In the genomic region with DNA sequence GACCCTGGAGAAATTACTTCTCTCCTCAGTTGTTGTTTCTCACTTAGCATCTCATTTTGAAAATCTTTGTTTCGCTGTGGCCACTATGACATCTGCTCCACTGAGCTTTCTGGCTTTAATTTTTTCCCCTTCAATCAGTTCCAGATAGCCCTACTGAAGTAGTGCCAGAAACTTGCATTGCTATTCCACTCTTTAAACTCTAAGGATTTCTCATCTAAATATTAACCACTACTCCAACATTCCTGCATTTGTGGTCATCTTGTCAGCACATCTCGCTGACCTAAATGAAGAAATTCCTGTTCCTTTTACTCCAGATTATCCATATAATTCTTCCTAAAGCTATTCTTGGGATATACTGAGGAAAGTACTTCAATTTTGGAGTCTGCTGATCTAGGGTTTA, we compare ENCODE assay signal across 19 cellular contexts. TPM values are rescaled to one million over a fixed set of nuclear protein-coding genes. Genes with fewer than 3 reads are reported as not detected.
DNase-seq lines count a peak whose midpoint lies in the region; ATAC-seq and TF ChIP-seq lines count a peak whose summit lies in the region.
"Had no signal": no experiment of that assay in that cellular context is flagged by ENCODE, and none has a peak within 500 bp of the region (broad histone marks: within the 10 kb centered on the region; RNA-seq: fewer than 3 reads in every experiment).

No MANE protein-coding gene starts in this region.

- H3K4me2 ChIP-seq in fibroblast of lung (ENCODE audit: extremely low read depth, insufficient read depth, low read length) = peak overlapping the region; percentile 51
- H3K4me2 ChIP-seq: GM23338 had no signal

- H3K4me1 ChIP-seq in adipocyte (ENCODE audit: control insufficient read depth, insufficient read depth, low read length) = peaks cover 9% of the 10 kb centered on the region
- no peaks in the 10 kb centered on the region for H3K4me1 ChIP-seq in fibroblast of lung (ENCODE audit: control insufficient read depth, extremely low read depth, insufficient read depth, low read length)
- H3K4me1 ChIP-seq: colonic mucosa, prostate gland had no signal

- H3K79me2 ChIP-seq in fibroblast of lung (ENCODE audit: control insufficient read depth, insufficient read depth, low read length) = no peaks in the 10 kb centered on the region

- no peaks in the 10 kb centered on the region for H3K36me3 ChIP-seq in adipocyte (ENCODE audit: control insufficient read depth, insufficient read depth, low read length, severe bottlenecking)
- no peaks in the 10 kb centered on the region for H3K36me3 ChIP-seq in fibroblast of lung (ENCODE audit: control insufficient read depth, insufficient read depth, low read length)
- H3K36me3 ChIP-seq: brain microvascular endothelial cell, colonic mucosa, prostate gland had no signal

- H3K4me3 ChIP-seq in adipocyte (ENCODE audit: low read length) = no peak overlapping the region
- no peak overlapping the region for H3K4me3 ChIP-seq in fibroblast of lung (replicated peaks in 1 of 4; ENCODE audit: control extremely low read depth in 1 of 4, insufficient read depth in 1 of 4, low read depth in 3 of 4, low read length in 4 of 4)
- H3K4me3 ChIP-seq: colonic mucosa, GM23338, prostate gland, SK-N-MC had no signal

- ATAC-seq in omental fat pad (ENCODE audit: low FRiP score) = no peak
- no peak for ATAC-seq in HG03442 (IDR thresholded peaks at IDR 0.05; ENCODE audit: unreplicated experiment)
- ATAC-seq: GM23338 had no signal

- H3K9me3 ChIP-seq in adipocyte (ENCODE audit: control insufficient read depth, low read length) (no peaks in the 10 kb centered on the region), fibroblast of lung (ENCODE audit: control insufficient read depth, insufficient read depth, low read depth, low read length) (no peaks in the 10 kb centered on the region)
- H3K9me3 ChIP-seq: colonic mucosa, prostate gland had no signal

- TF ChIP-seq CTCF in fibroblast of lung (conservative IDR thresholded peaks at IDR 0.05 in 1 of 2, IDR thresholded peaks at IDR 0.05 in 1 of 2; ENCODE audit: low read depth in 1 of 2, low read length in 2 of 2) (no peak), omental fat pad (IDR thresholded peaks at IDR 0.05) (no peak)

- H3K9ac ChIP-seq in adipocyte (ENCODE audit: low read length) = no peak overlapping the region
- no peak overlapping the region for H3K9ac ChIP-seq in fibroblast of lung (ENCODE audit: insufficient read depth, low read length)

- H3K27me3 ChIP-seq in adipocyte (replicated peaks; ENCODE audit: control insufficient read depth, insufficient read depth, low read length) (no peaks in the 10 kb centered on the region), fibroblast of lung (ENCODE audit: control insufficient read depth, insufficient read depth, low read length) (no peaks in the 10 kb centered on the region)
- H3K27me3 ChIP-seq: brain microvascular endothelial cell, colonic mucosa had no signal

- H2AFZ ChIP-seq in fibroblast of lung (ENCODE audit: low read length) = no peak overlapping the region
- H2AFZ ChIP-seq: GM23338 had no signal

- DNase-seq in EH (ENCODE audit: low read depth) = peak; percentile 83
- DNase-seq in adipocyte (ENCODE audit: low read depth) = peak; percentile 74
- DNase-seq in fibroblast of lung (ENCODE audit: low read depth in 2 of 2) = peak; percentile 27 to 78
- DNase-seq in renal cortical epithelial cell (ENCODE audit: low read depth) = peak; percentile 77
- DNase-seq in NCI-H2029 (lab: John Stamatoyannopoulos, UW) = no peak
- no peak for DNase-seq in omental fat pad (ENCODE audit: low spot score)
- DNase-seq: activated CD4-positive, alpha-beta T cell treated with anti-CD3 and anti-CD28 coated beads, Interleukin-2, amount 50 U/mL, for 1 hour; brain microvascular endothelial cell; colonic mucosa; endodermal cell; NCI-H1436 treated with DMSO at 0.1 percent for 48 hours; NCI-H2171; NCI-H524; stimulated activated CD4-positive, alpha-beta T cell treated with anti-CD3 and anti-CD28 coated beads, Interleukin-1b, Interleukin-23, amount 100 ng/mL, for 48 hours had no signal

- H3K27ac ChIP-seq in fibroblast of lung (ENCODE audit: insufficient read depth, low read length) = no peak overlapping the region
- H3K27ac ChIP-seq: brain microvascular endothelial cell, colonic mucosa, prostate gland, SK-N-MC had no signal

- no peaks in the 10 kb centered on the region for H4K20me1 ChIP-seq in fibroblast of lung (ENCODE audit: control insufficient read depth, extremely low read depth, insufficient read depth, low read length)

RNA-seq across cellular contexts. Expression of gene NOL6, which starts 15.3 kb away (rescaled TPM):
- total RNA-seq in fibroblast of lung (13.4 and 15.2 TPM in 2 replicates), renal cortical epithelial cell (25.7 and 33.1 TPM in 2 replicates), omental fat pad (10 to 100 TPM; 19.1 to 76.7 (median 21.4) TPM)
- 24.4 and 34.2 TPM in 2 replicates for polyA plus RNA-seq in fibroblast of lung
- 28.9 and 37.8 TPM in 2 replicates for polyA plus RNA-seq in fibroblast of lung (2012)
- polyA minus RNA-seq in fibroblast of lung (ENCODE audit: low replicate concordance) = 95.9 and 134 TPM in 2 replicates

RNA-seq across cellular contexts. Expression of gene ANKRD18B, which starts 35.0 kb away (rescaled TPM):
- total RNA-seq in fibroblast of lung = under 0.01 and 0.17 TPM in 2 replicates
- polyA plus RNA-seq in fibroblast of lung = 0.82 and 0.85 TPM in 2 replicates
- polyA plus RNA-seq in fibroblast of lung (2012) = 0.68 and 0.75 TPM in 2 replicates
- not detected in 2 replicates for polyA minus RNA-seq in fibroblast of lung (ENCODE audit: low replicate concordance)
- 7.3 and 13.8 TPM in 2 replicates for total RNA-seq in renal cortical epithelial cell
- not detected for total RNA-seq in omental fat pad
- polyA plus RNA-seq: IgD-negative memory B cell had no signal

RNA-seq across cellular contexts. Expression of gene AQP3, which starts 41.7 kb away (rescaled TPM):
- total RNA-seq in fibroblast of lung (9.0 and 16.2 TPM in 2 replicates), renal cortical epithelial cell (0.35 and 4.4 TPM in 2 replicates), omental fat pad (100 to 1,000 TPM in 1 of 4 donors, 10 to 100 TPM in 2, 1 to 10 TPM in 1; 9.9 to 139 (median 46.3) TPM)
- polyA plus RNA-seq in fibroblast of lung = 3.2 and 4.4 TPM in 2 replicates
- polyA plus RNA-seq in fibroblast of lung (2012) = 4.4 and 5.9 TPM in 2 replicates
- polyA minus RNA-seq in fibroblast of lung (ENCODE audit: low replicate concordance) = 5.2 and 7.7 TPM in 2 replicates

Comparison
In these comparisons a context has a peak if more than half of its experiments do, and no peak if none do; other contexts are left out.
1. DNase-seq: peak in EH (single experiment), adipocyte (single experiment), fibroblast of lung (2 of 2) and renal cortical epithelial cell (single experiment); none in NCI-H2029 (single experiment) and omental fat pad (single experiment).